8 cellular contexts compared by ENCODE assay signal in the genomic region with DNA sequence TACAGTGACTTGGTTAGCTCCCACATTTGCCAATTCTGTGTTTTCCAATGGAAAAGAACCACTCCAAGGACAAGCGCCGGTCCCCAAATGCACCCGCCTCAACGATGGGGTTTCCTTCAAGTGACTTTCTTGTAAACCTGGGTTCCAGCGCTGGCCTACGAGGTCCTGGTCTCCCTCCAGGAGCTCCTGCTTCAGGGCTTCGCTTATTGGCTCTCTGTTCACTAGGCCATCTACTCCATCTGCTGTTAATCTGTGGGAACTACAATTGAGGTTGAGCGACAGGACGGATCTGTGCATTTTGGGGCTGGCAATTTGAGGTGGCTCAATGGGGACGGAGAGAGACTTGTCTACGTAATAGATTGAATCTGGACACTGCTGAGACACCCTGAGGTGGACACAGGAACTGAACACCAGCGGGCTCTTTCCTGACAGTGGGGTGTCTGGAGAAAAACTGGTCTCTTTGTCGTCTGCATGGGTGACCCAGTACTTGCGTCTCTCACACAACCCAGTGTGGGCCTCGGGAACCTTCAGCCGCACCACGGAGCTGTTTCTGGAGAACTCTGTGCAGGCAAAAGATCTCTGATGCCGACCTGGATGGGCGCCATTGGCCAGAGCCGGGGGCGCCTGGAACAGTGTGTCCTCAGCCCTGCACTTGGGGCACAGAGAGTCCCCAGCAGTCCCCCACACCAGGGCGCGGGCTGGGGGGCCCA.
DNase-seq lines count a peak whose midpoint lies in the region; ATAC-seq and TF ChIP-seq lines count a peak whose summit lies in the region.

No MANE protein-coding gene starts in this region.

- no peaks in the 10 kb centered on the region for H3K36me3 ChIP-seq in mammary epithelial cell (ENCODE audit: insufficient read depth, low read length)

- no peaks in the 10 kb centered on the region for H3K79me2 ChIP-seq in mammary epithelial cell (ENCODE audit: insufficient read depth, low read length)

- no peaks in the 10 kb centered on the region for H4K20me1 ChIP-seq in mammary epithelial cell (ENCODE audit: insufficient read depth, low read length)

- POLR2A ChIA-PET in CD4-positive, alpha-beta T cell (lab: Charles Lee), result no interaction called here

- H2AFZ ChIP-seq in mammary epithelial cell (ENCODE audit: low read depth, low read length), result no peak overlapping the region

- H3K36me3 Mint-ChIP-seq in CD4-positive, alpha-beta T cell (ENCODE audit: low read depth), result no peaks in the 10 kb centered on the region

- no peak overlapping the region for H3K4me3 Mint-ChIP-seq in CD4-positive, alpha-beta T cell

- peak; percentile 8 for TF ChIP-seq CTCF in CD4-positive, alpha-beta T cell (IDR thresholded peaks at IDR 0.05)
- peak; percentile 80 to 83 for TF ChIP-seq CTCF in mammary epithelial cell (conservative IDR thresholded peaks at IDR 0.05 in 1 of 2, IDR thresholded peaks at IDR 0.05 in 1 of 2; ENCODE audit: extremely low read depth in 1 of 2, insufficient read depth in 1 of 2, low read depth in 1 of 2, low read length in 2 of 2)

- H3K4me1 ChIP-seq in mammary epithelial cell (ENCODE audit: insufficient read depth, low read length), result no peaks in the 10 kb centered on the region

- H3K27me3 Mint-ChIP-seq in CD4-positive, alpha-beta T cell, result no peaks in the 10 kb centered on the region

- in situ Hi-C loops in mammary epithelial cell (cut with MboI; ENCODE audit: low sequenced_read_pairs in 2 of 2), result loop anchor here (5.0 to 10.0 kb wide), 2 partner anchors 519 to 522 kb away; no protein-coding TSS in a partner anchor

- TF ChIP-seq POLR2A in GM18505 (IDR thresholded peaks at IDR 0.05; ENCODE audit: borderline replicate concordance, extremely low read depth, insufficient read depth, insufficient read length), result no peak

- intact Hi-C loops in CD4-positive, alpha-beta T cell (cut with DNase I, micrococcal nuclease), result loop anchor here in 1 of 2 experiments (2.0 kb wide), 1 partner anchor 521 kb away; no protein-coding TSS in a partner anchor
- intact Hi-C loops in mammary epithelial cell (cut with micrococcal nuclease), result loop anchor here (1.0 to 2.0 kb wide), 6 partner anchors 117 to 636 kb away; no protein-coding TSS in a partner anchor

- BruUV-seq in mammary epithelial cell (replicated peaks; lab: Mats Ljungman, UMichigan), result no TSS peak

- ATAC-seq in CD4-positive, alpha-beta T cell (ENCODE audit: poor library complexity), result no peak
- ATAC-seq in GM18868 (IDR thresholded peaks at IDR 0.05; ENCODE audit: unreplicated experiment) (peak; percentile 87), GM18505 (IDR thresholded peaks at IDR 0.05; ENCODE audit: unreplicated experiment) (no peak)

- H3K4me1 Mint-ChIP-seq in CD4-positive, alpha-beta T cell (ENCODE audit: low read depth), result no peaks in the 10 kb centered on the region

- no peaks in the 10 kb centered on the region for H3K9me3 ChIP-seq in CD4-positive, alpha-beta T cell (ENCODE audit: control insufficient read depth, low read length)
- H3K9me3 ChIP-seq in mammary epithelial cell (replicated peaks; ENCODE audit: insufficient read depth, low read length), result no peaks in the 10 kb centered on the region

- H3K4me2 ChIP-seq in mammary epithelial cell (ENCODE audit: insufficient read depth, low read depth, low read length), result no peak overlapping the region

- H3K4me3 ChIP-seq in mammary epithelial cell (replicated peaks in 1 of 3; ENCODE audit: insufficient read depth in 1 of 3, low read depth in 2 of 3, low read length in 3 of 3), result no peak overlapping the region

- 40% methylated on average over 18 of the region's 23 CpGs for WGBS in mammary epithelial cell (ENCODE audit: low coverage, missing lambda C conversion rate)

- no peaks in the 10 kb centered on the region for H3K27me3 ChIP-seq in CD4-positive, alpha-beta T cell (ENCODE audit: control insufficient read depth, insufficient read depth, low read length)
- no peaks in the 10 kb centered on the region for H3K27me3 ChIP-seq in mammary epithelial cell (ENCODE audit: insufficient read depth, low read length)

- H3K9me3 Mint-ChIP-seq in CD4-positive, alpha-beta T cell, result no peaks in the 10 kb centered on the region

- no peak overlapping the region for H3K27ac ChIP-seq in CD4-positive, alpha-beta T cell (ENCODE audit: low read depth, low read length)
- H3K27ac ChIP-seq in mammary epithelial cell (ENCODE audit: insufficient read depth, low read depth, low read length), result no peak overlapping the region

- dilution Hi-C loops in mammary epithelial cell (cut with HindIII; ENCODE audit: low sequenced_read_pairs), result loop anchor here (5.0 kb wide), 1 partner anchor 527 kb away; no protein-coding TSS in a partner anchor

- CTCF ChIA-PET in CD4-positive, alpha-beta T cell (lab: Charles Lee), result no interaction called here
- CTCF ChIA-PET in mammary epithelial cell (lab: Charles Lee; ENCODE audit: low non-redundant PET), result interaction anchor here (0.5 to 1.0 kb wide), 4 partner anchors 21 to 610 kb away, joined by 3 to 5 read pairs (median 3); no protein-coding TSS in a partner anchor

- no peak overlapping the region for H3K9ac ChIP-seq in mammary epithelial cell (ENCODE audit: insufficient read depth, low read length)

- DNase-seq in CD4-positive, alpha-beta T cell, result no peak
- DNase-seq in NCI-H460 (ENCODE audit: extremely low read depth, low read depth) (peak; percentile 37), mammary epithelial cell (peak; percentile 30), iris pigment epithelial cell (ENCODE audit: low read depth) (peak; percentile 53), superior temporal gyrus (ENCODE audit: extremely low spot score) (peak; percentile 79), HPDE6-E6E7 (ENCODE audit: extremely low spot score) (no peak)

- H3K27ac Mint-ChIP-seq in CD4-positive, alpha-beta T cell, result no peak overlapping the region

Comparison
In these comparisons a context has a peak if more than half of its experiments do, and no peak if none do; other contexts are left out.
1. DNase-seq: peak in NCI-H460 (single experiment), mammary epithelial cell (single experiment), iris pigment epithelial cell (single experiment) and superior temporal gyrus (single experiment); none in CD4-positive, alpha-beta T cell (0 of 10) and HPDE6-E6E7 (single experiment).